In genomic region chr19:23283925-23284324, GRCh38 we compare ENCODE assay signal across 8 cellular contexts. TPM values are rescaled to one million over a fixed set of nuclear protein-coding genes. Genes with fewer than 3 reads are reported as not detected.
DNase-seq lines count a peak whose midpoint lies in the region; ATAC-seq, FAIRE-seq and TF ChIP-seq lines count a peak whose summit lies in the region.

No MANE protein-coding gene starts in this region.

- POLR2A ChIA-PET in H1 (lab: Charles Lee; ENCODE audit: partially characterized antibody), result interaction anchor here (0.6 to 1.6 kb wide), 4 partner anchors 8 to 118 kb away, joined by 3 to 4 read pairs (median 4); partner anchors contain the start of gene ZNF724

- TF ChIP-seq CTCF in LNCaP clone FGC (IDR thresholded peaks at IDR 0.05; ENCODE audit: control insufficient read depth, extremely low read depth, insufficient read depth) (peak; percentile 47), H1 (IDR thresholded peaks at IDR 0.05; ENCODE audit: control extremely low read depth in 1 of 3, insufficient read depth in 1 of 3, low read depth in 1 of 3, low read length in 3 of 3) (peak; percentile 70 to 87 (median 85)), natural killer cell (IDR thresholded peaks at IDR 0.05) (peak; percentile 66), suprapubic skin (IDR thresholded peaks at IDR 0.05) (peak; percentile 44 to 65)

- no peak overlapping the region for H3K27ac ChIP-seq in H1 (ENCODE audit: low read depth, low read length)
- H3K27ac ChIP-seq in suprapubic skin, result no peak overlapping the region

- no peak overlapping the region for H3K4me3 ChIP-seq in LNCaP clone FGC (ENCODE audit: low read depth, low read length)
- no peak overlapping the region for H3K4me3 ChIP-seq in H1 (ENCODE audit: extremely low read depth in 1 of 4, insufficient read depth in 2 of 4, low read depth in 3 of 4, low read length in 4 of 4)
- H3K4me3 ChIP-seq in suprapubic skin, result no peak overlapping the region

- no peak overlapping the region for H3K27ac Mint-ChIP-seq in activated CD4-positive, alpha-beta T cell treated with anti-CD3 and anti-CD28 coated beads, Interleukin-2, amount 10 ng/mL, durations not matched to agents 24 days and 14 days
- no peak overlapping the region for H3K27ac Mint-ChIP-seq in natural killer cell

- no peak overlapping the region for H3K14ac ChIP-seq in H1 (ENCODE audit: insufficient read length)

- no peak overlapping the region for H4K5ac ChIP-seq in H1 (ENCODE audit: insufficient read length, low read depth, low read length)

- no peak overlapping the region for H3K23ac ChIP-seq in H1 (ENCODE audit: insufficient read length)

- peak; percentile 14 for DNase-seq in G401 (ENCODE audit: low spot score)
- peak; percentile 22 for DNase-seq in LNCaP clone FGC (ENCODE audit: low read depth)
- DNase-seq in activated CD4-positive, alpha-beta T cell treated with anti-CD3 and anti-CD28 coated beads, Interleukin-2, amount 10 ng/mL, durations not matched to agents 24 days and 14 days, result peak; percentile 82
- peak; percentile 54 to 82 for DNase-seq in H1 (ENCODE audit: low read depth in 1 of 2, low spot score in 2 of 2)
- peak; percentile 48 for DNase-seq in natural killer cell
- no peak for DNase-seq in suprapubic skin (ENCODE audit: low spot score in 2 of 2)
- DNase-seq in GM19239 (ENCODE audit: insufficient read length, low spot score), result no peak

- no peak overlapping the region for H2BK120ac ChIP-seq in H1 (replicated peaks; ENCODE audit: low read depth, low read length)

- H3K36me3 Mint-ChIP-seq in activated CD4-positive, alpha-beta T cell treated with anti-CD3 and anti-CD28 coated beads, Interleukin-2, amount 10 ng/mL, durations not matched to agents 24 days and 14 days (ENCODE audit: low read depth), result no peaks in the 10 kb centered on the region
- H3K36me3 Mint-ChIP-seq in natural killer cell, result no peaks in the 10 kb centered on the region

- H2BK5ac ChIP-seq in H1 (ENCODE audit: low read depth, low read length), result no peak overlapping the region

- H2AK5ac ChIP-seq in H1 (ENCODE audit: low read depth, low read length), result no peak overlapping the region

- 56% methylated on average over 6 of the region's 6 CpGs; no CpG with 5 or more reads in 1 of the 2 experiments for whole genome bisulfite sequencing in H1 (ENCODE audit: extremely low coverage in 1 of 2, insufficient coverage in 1 of 2, insufficient read length in 1 of 2, insufficient replicate concordance in 2 of 2, low coverage in 1 of 2, low lambda C conversion rate in 2 of 2, missing lambda C conversion rate in 1 of 2), 2 experiments
- 16% methylated on average over 6 of the region's 6 CpGs for WGBS in suprapubic skin

- H2BK15ac ChIP-seq in H1 (ENCODE audit: low read length), result no peak overlapping the region

- CTCF ChIA-PET in H1 (lab: Charles Lee; ENCODE audit: partially characterized antibody), result interaction anchor here (0.6 to 1.7 kb wide), 9 partner anchors 10 to 457 kb away, joined by 3 read pairs; no protein-coding TSS in a partner anchor

- peak; percentile 65 to 72 for TF ChIP-seq RAD21 in H1 (IDR thresholded peaks at IDR 0.05 in 1 of 2, conservative IDR thresholded peaks at IDR 0.05 in 1 of 2; ENCODE audit: low read depth in 2 of 2, low read length in 2 of 2)

- peaks cover 8 to 18% of the 10 kb centered on the region in 2 experiments; a peak in 3 of 4 replicates for H3K9me3 ChIP-seq in H1 (ENCODE audit: insufficient read depth in 2 of 2, low read depth in 1 of 2, low read length in 1 of 2)
- H3K9me3 ChIP-seq in suprapubic skin, result no peaks in the 10 kb centered on the region

- no peak overlapping the region for H2AFZ ChIP-seq in H1 (ENCODE audit: low read length)

- H3K4me2 ChIP-seq in H1 (ENCODE audit: insufficient read depth in 1 of 2, low read depth in 2 of 2, low read length in 2 of 2), result no peak overlapping the region

- ATAC-seq in natural killer cell (peak; percentile 81 to 99 (median 97)), GM18505 (IDR thresholded peaks at IDR 0.05; ENCODE audit: unreplicated experiment) (no peak)

- H3K79me1 ChIP-seq in H1 (ENCODE audit: low read depth, low read length), result no peaks in the 10 kb centered on the region

- H3K9me3 Mint-ChIP-seq in activated CD4-positive, alpha-beta T cell treated with anti-CD3 and anti-CD28 coated beads, Interleukin-2, amount 10 ng/mL, durations not matched to agents 24 days and 14 days, result peaks cover 9% of the 10 kb centered on the region
- peaks cover 5 to 10% of the 10 kb centered on the region in 2 donors for H3K9me3 Mint-ChIP-seq in natural killer cell

- no peaks in the 10 kb centered on the region for H3K36me3 ChIP-seq in H1 (ENCODE audit: control insufficient read depth in 2 of 4, insufficient read depth in 4 of 4, low read length in 3 of 4)
- no peaks in the 10 kb centered on the region for H3K36me3 ChIP-seq in suprapubic skin

- no peak for TF ChIP-seq POLR2A in H1 (IDR thresholded peaks at IDR 0.05; ENCODE audit: control extremely low read depth in 1 of 2, low read depth in 2 of 2, low read length in 2 of 2)
- no peak for TF ChIP-seq POLR2A in suprapubic skin (IDR thresholded peaks at IDR 0.05)
- TF ChIP-seq POLR2A in GM18505 (IDR thresholded peaks at IDR 0.05; ENCODE audit: borderline replicate concordance, extremely low read depth, insufficient read depth, insufficient read length), result no peak

- no peaks in the 10 kb centered on the region for H4K20me1 ChIP-seq in H1 (replicated peaks in 1 of 2; ENCODE audit: control insufficient read depth in 1 of 2, insufficient read depth in 2 of 2, low read length in 2 of 2)

- no peak overlapping the region for H3K18ac ChIP-seq in H1 (ENCODE audit: extremely low read depth, low read length)

- peaks cover 3% of the 10 kb centered on the region for H3K4me1 Mint-ChIP-seq in activated CD4-positive, alpha-beta T cell treated with anti-CD3 and anti-CD28 coated beads, Interleukin-2, amount 10 ng/mL, durations not matched to agents 24 days and 14 days
- H3K4me1 Mint-ChIP-seq in natural killer cell, result peaks cover 4 to 7% of the 10 kb centered on the region in 2 donors

- no peaks in the 10 kb centered on the region for H3K27me3 Mint-ChIP-seq in activated CD4-positive, alpha-beta T cell treated with anti-CD3 and anti-CD28 coated beads, Interleukin-2, amount 10 ng/mL, durations not matched to agents 24 days and 14 days
- peaks cover 8 to 11% of the 10 kb centered on the region in 2 donors for H3K27me3 Mint-ChIP-seq in natural killer cell (ENCODE audit: low read depth in 2 of 2)

- FAIRE-seq in H1 (lab: Jason Lieb, UNC), result peak; percentile 62
- no peak for FAIRE-seq in GM19239 (lab: Jason Lieb, UNC)

- H4K8ac ChIP-seq in H1 (ENCODE audit: extremely low read depth, insufficient read depth, low read length), result no peak overlapping the region

- no peak overlapping the region for H2BK20ac ChIP-seq in H1 (ENCODE audit: low read length)

- in situ Hi-C loops in G401 (cut with HindIII; ENCODE audit: low sequenced_read_pairs), result no loop called here

- H3K9ac ChIP-seq in H1 (replicated peaks in 1 of 4; ENCODE audit: extremely low read depth in 1 of 4, low read depth in 3 of 4, low read length in 3 of 4), result no peak overlapping the region

- intact Hi-C loops in activated CD4-positive, alpha-beta T cell treated with anti-CD3 and anti-CD28 coated beads, Interleukin-2, amount 10 ng/mL, durations not matched to agents 24 days and 14 days (cut with micrococcal nuclease), result no loop called here
- intact Hi-C loops in natural killer cell (cut with micrococcal nuclease), result no loop called here

- H3K4me1 ChIP-seq in H1 (replicated peaks in 1 of 4; ENCODE audit: control insufficient read depth in 3 of 4, insufficient read depth in 4 of 4, low read length in 3 of 4), result no peaks in the 10 kb centered on the region
- H3K4me1 ChIP-seq in suprapubic skin, result no peaks in the 10 kb centered on the region

- H3K27me3 ChIP-seq in H1 (replicated peaks in 1 of 4; ENCODE audit: control insufficient read depth in 3 of 4, extremely low read depth in 1 of 4, insufficient read depth in 3 of 4, low read length in 3 of 4) (no peaks in the 10 kb centered on the region), suprapubic skin (no peaks in the 10 kb centered on the region)

- H2BK12ac ChIP-seq in H1 (ENCODE audit: low read depth, low read length), result no peak overlapping the region

- H3K79me2 ChIP-seq in H1 (ENCODE audit: control insufficient read depth in 1 of 2, insufficient read depth in 2 of 2, low read length in 2 of 2), result no peaks in the 10 kb centered on the region

- no peak overlapping the region for H4K91ac ChIP-seq in H1 (replicated peaks; ENCODE audit: insufficient read length, low read length)

- no peak overlapping the region for H3K4ac ChIP-seq in H1 (replicated peaks; ENCODE audit: insufficient read length, low read depth, low read length)

- no peak for TF ChIP-seq EP300 in H1 (IDR thresholded peaks at IDR 0.05; ENCODE audit: borderline replicate concordance in 1 of 2, low read depth in 2 of 2, low read length in 2 of 2)
- TF ChIP-seq EP300 in suprapubic skin (IDR thresholded peaks at IDR 0.05), result no peak

- H3K56ac ChIP-seq in H1 (replicated peaks; ENCODE audit: insufficient read length, low read depth, low read length), result no peak overlapping the region

- H3K23me2 ChIP-seq in H1 (ENCODE audit: low read depth, low read length), result no peaks in the 10 kb centered on the region

- H3K4me3 Mint-ChIP-seq in activated CD4-positive, alpha-beta T cell treated with anti-CD3 and anti-CD28 coated beads, Interleukin-2, amount 10 ng/mL, durations not matched to agents 24 days and 14 days, result no peak overlapping the region
- peak overlapping the region; percentile 21 for H3K4me3 Mint-ChIP-seq in natural killer cell

TF ChIP-seq in H1, 55 proteins besides CTCF, POLR2A, EP300 and RAD21:
- no peak for TF ChIP-seq MAFK (IDR thresholded peaks at IDR 0.05; ENCODE audit: low read depth, low read length)
- TF ChIP-seq KDM4A (IDR thresholded peaks at IDR 0.05; ENCODE audit: low read depth, low read length, severe bottlenecking), result no peak

RNA-seq across cellular contexts. Expression of gene ZNF724, which starts 33.7 kb away (rescaled TPM):
- 8.7 and 19.7 TPM in 2 replicates for total RNA-seq in G401 (2014; rRNA removed; shearing (Covaris generic))
- total RNA-seq in activated CD4-positive, alpha-beta T cell treated with anti-CD3 and anti-CD28 coated beads, Interleukin-2, amount 10 ng/mL, durations not matched to agents 24 days and 14 days, result 15.5 and 16.1 TPM in 2 replicates
- total RNA-seq in H1 (2021; fragmentation: NEBNext Ultra II Directional; extraction: Animal tissue kit (Norgen Biotek cat#: 25700)), result 62.3 and 67.2 TPM in 2 replicates
- 6.4 and 8.7 TPM in 2 replicates for polyA plus RNA-seq in H1 (2011; rRNA removed)
- 11.3 TPM for polyA plus RNA-seq in H1 (2011; cell fraction: cytosol; rRNA removed)
- polyA plus RNA-seq in H1 (2011; cell fraction: nucleus; rRNA removed), result 25.0 TPM
- 9.4 to 15.5 TPM (median 14.5 TPM) in 4 replicates for polyA plus RNA-seq in H1 (2012, experiment 1 of 2)
- 1.3 TPM for polyA plus RNA-seq in H1 (2012, experiment 2 of 2)
- 36.2 TPM for polyA plus RNA-seq in H1 (2013, experiment 1 of 2)
- 34.0 TPM for polyA plus RNA-seq in H1 (2013, experiment 2 of 2)
- polyA minus RNA-seq in H1 (2011; rRNA and poly(A)+ RNA removed), result 130 TPM in 2 replicates
- polyA minus RNA-seq in H1 (2011; cell fraction: cytosol; rRNA and poly(A)+ RNA removed), result 55.8 TPM
- polyA minus RNA-seq in H1 (2011; cell fraction: nucleus; rRNA and poly(A)+ RNA removed), result 182 TPM
- total RNA-seq in natural killer cell (1 to 10 TPM; 4.5 to 5.8 (median 4.9) TPM), suprapubic skin (1 to 10 TPM; 2.3 to 3.9 (median 3.3) TPM)

Comparison
In these comparisons a context has a peak if more than half of its experiments do, and no peak if none do; other contexts are left out.
1. DNase-seq: peak in G401 (single experiment), LNCaP clone FGC (single experiment), activated CD4-positive, alpha-beta T cell treated with anti-CD3 and anti-CD28 coated beads, Interleukin-2, amount 10 ng/mL, durations not matched to agents 24 days and 14 days (single experiment), H1 (2 of 2) and natural killer cell (single experiment); none in suprapubic skin (0 of 2) and GM19239 (single experiment).
2. Peak in every context shown above with its lines, with median percentiles within 50 percentile points of each other: CTCF ChIP-seq.